8 cellular contexts compared by ENCODE assay signal in the genomic region with DNA sequence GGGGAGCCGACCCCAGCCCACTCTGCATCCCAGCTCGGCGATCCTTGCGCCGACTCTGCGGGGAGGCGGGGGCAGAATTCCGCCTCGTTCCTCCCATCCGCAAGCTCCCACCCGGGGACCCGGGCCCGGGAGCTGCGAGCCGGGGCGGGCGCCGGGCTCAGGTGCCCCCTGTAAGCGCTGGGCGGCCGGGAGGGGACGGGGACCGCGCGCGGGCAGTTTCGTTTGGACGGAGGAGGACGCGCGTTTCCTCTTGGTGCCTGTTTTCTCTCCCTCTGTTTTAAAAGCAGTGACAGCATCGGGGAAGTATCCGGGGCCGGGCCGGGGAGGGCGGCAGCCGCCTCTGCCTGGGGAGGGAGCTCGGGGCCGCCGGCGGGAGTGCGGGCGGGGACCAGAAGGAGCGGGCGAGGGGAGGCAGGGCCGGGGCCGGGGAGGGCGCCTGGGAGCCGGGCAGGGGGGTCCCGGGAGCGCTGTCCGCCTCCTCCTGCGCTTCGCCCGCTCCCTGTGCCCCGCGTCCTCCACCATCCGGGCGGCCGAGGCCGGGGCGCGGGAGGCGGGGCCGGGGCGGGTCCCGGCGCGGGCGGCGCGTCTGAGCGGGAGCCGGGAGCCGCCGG. TPM values are rescaled to one million over a fixed set of nuclear protein-coding genes. Genes with fewer than 3 reads are reported as not detected.
DNase-seq lines count a peak whose midpoint lies in the region; ATAC-seq and TF ChIP-seq lines count a peak whose summit lies in the region.

No MANE protein-coding gene starts in this region.

- peak overlapping the region; percentile 42 for H3K4me3 Mint-ChIP-seq in CD4-positive, alpha-beta T cell
- H3K4me3 Mint-ChIP-seq in activated naive CD4-positive, alpha-beta T cell treated with anti-CD3 and anti-CD28 coated beads, Interleukin-2, amount 10 ng/mL, durations not matched to agents 7 days and 5 days, result peak overlapping the region; percentile 60
- peak overlapping the region; percentile 58 for H3K4me3 Mint-ChIP-seq in progenitor cell of endocrine pancreas (ENCODE audit: low read depth)

- CTCF ChIA-PET in CD4-positive, alpha-beta T cell (lab: Charles Lee), result interaction anchor here (1.2 kb wide), 1 partner anchor 16 kb away, joined by 3 read pairs; no protein-coding TSS in a partner anchor
- CTCF ChIA-PET in activated naive CD4-positive, alpha-beta T cell treated with anti-CD3 and anti-CD28 coated beads, Interleukin-2, amount 10 ng/mL, durations not matched to agents 7 days and 5 days (lab: Charles Lee), result no interaction called here

- peak in 9 of 10 experiments; percentile 13 to 51 (median 22) for DNase-seq in CD4-positive, alpha-beta T cell
- peak; percentile 37 for DNase-seq in NB4 (ENCODE audit: low read depth)
- peak; percentile 67 for DNase-seq in activated naive CD4-positive, alpha-beta T cell treated with anti-CD3 and anti-CD28 coated beads, Interleukin-2, amount 10 ng/mL, durations not matched to agents 7 days and 5 days
- peak; percentile 64 to 68 for DNase-seq in heart right ventricle
- DNase-seq in progenitor cell of endocrine pancreas (ENCODE audit: low spot score, unreplicated experiment), result no peak
- DNase-seq in NCI-H1694 (lab: John Stamatoyannopoulos, UW), result no peak
- no peak for DNase-seq in amniotic stem cell (lab: John Stamatoyannopoulos, UW)
- no peak for DNase-seq in NCI-H2029 (lab: John Stamatoyannopoulos, UW)

- H3K36me3 Mint-ChIP-seq in CD4-positive, alpha-beta T cell (ENCODE audit: low read depth), result peaks cover 5% of the 10 kb centered on the region
- H3K36me3 Mint-ChIP-seq in activated naive CD4-positive, alpha-beta T cell treated with anti-CD3 and anti-CD28 coated beads, Interleukin-2, amount 10 ng/mL, durations not matched to agents 7 days and 5 days, result peaks cover 2% of the 10 kb centered on the region
- H3K36me3 Mint-ChIP-seq in progenitor cell of endocrine pancreas (ENCODE audit: insufficient read depth), result peaks cover under 1% of the 10 kb centered on the region

- H3K27me3 Mint-ChIP-seq in CD4-positive, alpha-beta T cell, result peaks cover 35% of the 10 kb centered on the region
- H3K27me3 Mint-ChIP-seq in activated naive CD4-positive, alpha-beta T cell treated with anti-CD3 and anti-CD28 coated beads, Interleukin-2, amount 10 ng/mL, durations not matched to agents 7 days and 5 days, result peaks cover 87% of the 10 kb centered on the region
- H3K27me3 Mint-ChIP-seq in progenitor cell of endocrine pancreas, result no peaks in the 10 kb centered on the region

- TF ChIP-seq POLR2A in NB4 (IDR thresholded peaks at IDR 0.05; ENCODE audit: extremely low read depth, insufficient read length), result no peak

- peaks cover 11 to 42% (median 28%) of the 10 kb centered on the region in 9 donors for H3K4me1 ChIP-seq in heart right ventricle

- no peaks in the 10 kb centered on the region for H3K9me3 ChIP-seq in CD4-positive, alpha-beta T cell (ENCODE audit: control insufficient read depth, low read length)
- H3K9me3 ChIP-seq in heart right ventricle, result no peaks in the 10 kb centered on the region

- peaks cover 28% of the 10 kb centered on the region for H3K4me1 Mint-ChIP-seq in CD4-positive, alpha-beta T cell (ENCODE audit: low read depth)
- peaks cover 23% of the 10 kb centered on the region for H3K4me1 Mint-ChIP-seq in activated naive CD4-positive, alpha-beta T cell treated with anti-CD3 and anti-CD28 coated beads, Interleukin-2, amount 10 ng/mL, durations not matched to agents 7 days and 5 days
- peaks cover 36% of the 10 kb centered on the region for H3K4me1 Mint-ChIP-seq in progenitor cell of endocrine pancreas (ENCODE audit: low read depth)

- no peaks in the 10 kb centered on the region for H3K36me3 ChIP-seq in heart right ventricle

- TF ChIP-seq CTCF in CD4-positive, alpha-beta T cell (IDR thresholded peaks at IDR 0.05), result no peak
- TF ChIP-seq CTCF in NB4 (IDR thresholded peaks at IDR 0.05; ENCODE audit: low read depth, low read length) (no peak), heart right ventricle (IDR thresholded peaks at IDR 0.05) (peak in 2 of 9 donors; percentile 9 to 18), progenitor cell of endocrine pancreas (IDR thresholded peaks at IDR 0.05; ENCODE audit: unreplicated experiment) (no peak)

- ATAC-seq in CD4-positive, alpha-beta T cell (ENCODE audit: poor library complexity), result peak; percentile 47
- peak; percentile 38 to 68 (median 60) for ATAC-seq in heart right ventricle

- WGBS in heart right ventricle, 2 donors, result 1 to 3% methylated on average over 46 to 74 of the region's 76 CpGs

- H3K4me3 ChIP-seq in NB4 (ENCODE audit: low read depth, low read length) (no peak overlapping the region), heart right ventricle (peak overlapping the region; percentile 51 to 69 (median 65))

- intact Hi-C loops in CD4-positive, alpha-beta T cell (cut with DNase I, micrococcal nuclease), result no loop called here
- intact Hi-C loops in heart right ventricle (cut with DNase I), result loop anchor here in 8 of 10 donors (2.0 to 10.0 kb wide), 9 partner anchors 72 to 159 kb away; no protein-coding TSS in a partner anchor

- H3K27ac ChIP-seq in CD4-positive, alpha-beta T cell (ENCODE audit: low read depth, low read length), result no peak overlapping the region
- H3K27ac ChIP-seq in heart right ventricle, result peak overlapping the region; percentile 63 to 93 (median 84)

- peaks cover 15% of the 10 kb centered on the region for H3K27me3 ChIP-seq in CD4-positive, alpha-beta T cell (ENCODE audit: control insufficient read depth, insufficient read depth, low read length)
- peaks cover 0 to 35% (median 4%) of the 10 kb centered on the region in 7 donors for H3K27me3 ChIP-seq in heart right ventricle

- H3K9me3 Mint-ChIP-seq in CD4-positive, alpha-beta T cell, result no peaks in the 10 kb centered on the region
- no peaks in the 10 kb centered on the region for H3K9me3 Mint-ChIP-seq in activated naive CD4-positive, alpha-beta T cell treated with anti-CD3 and anti-CD28 coated beads, Interleukin-2, amount 10 ng/mL, durations not matched to agents 7 days and 5 days
- H3K9me3 Mint-ChIP-seq in progenitor cell of endocrine pancreas (ENCODE audit: low read depth), result no peaks in the 10 kb centered on the region

- no peak overlapping the region for H3K27ac Mint-ChIP-seq in CD4-positive, alpha-beta T cell
- H3K27ac Mint-ChIP-seq in activated naive CD4-positive, alpha-beta T cell treated with anti-CD3 and anti-CD28 coated beads, Interleukin-2, amount 10 ng/mL, durations not matched to agents 7 days and 5 days, result no peak overlapping the region
- no peak overlapping the region for H3K27ac Mint-ChIP-seq in progenitor cell of endocrine pancreas

- POLR2A ChIA-PET in CD4-positive, alpha-beta T cell (lab: Charles Lee), result no interaction called here

RNA-seq across cellular contexts. Expression of a gene that starts 57.0 kb away (rescaled TPM):
- 10 to 100 TPM; 46.3 to 49.7 TPM for total RNA-seq in CD4-positive, alpha-beta T cell
- total RNA-seq in heart right ventricle (10 to 100 TPM; 25.0 to 51.3 (median 38.0) TPM), progenitor cell of endocrine pancreas (105 and 116 TPM in 2 replicates)
- polyA plus RNA-seq in heart right ventricle, result 10 to 100 TPM in 1 of 2 donors, 1 to 10 TPM in 1; 9.5 to 19.3 TPM

Comparison
In these comparisons a context has a peak if more than half of its experiments do, and no peak if none do; other contexts are left out.
1. DNase-seq: peak in CD4-positive, alpha-beta T cell (9 of 10), NB4 (single experiment), activated naive CD4-positive, alpha-beta T cell treated with anti-CD3 and anti-CD28 coated beads, Interleukin-2, amount 10 ng/mL, durations not matched to agents 7 days and 5 days (single experiment) and heart right ventricle (2 of 2); none in progenitor cell of endocrine pancreas (single experiment), NCI-H1694 (single experiment), amniotic stem cell (single experiment) and NCI-H2029 (single experiment).
2. intact Hi-C loops: an anchor here in heart right ventricle (2.0 to 10.0 kb wide); none called in CD4-positive, alpha-beta T cell.
3. Peak in every context shown above with its lines, with median percentiles within 50 percentile points of each other: H3K4me3 Mint-ChIP-seq.